16 cellular contexts compared by ENCODE assay signal in the genomic region with DNA sequence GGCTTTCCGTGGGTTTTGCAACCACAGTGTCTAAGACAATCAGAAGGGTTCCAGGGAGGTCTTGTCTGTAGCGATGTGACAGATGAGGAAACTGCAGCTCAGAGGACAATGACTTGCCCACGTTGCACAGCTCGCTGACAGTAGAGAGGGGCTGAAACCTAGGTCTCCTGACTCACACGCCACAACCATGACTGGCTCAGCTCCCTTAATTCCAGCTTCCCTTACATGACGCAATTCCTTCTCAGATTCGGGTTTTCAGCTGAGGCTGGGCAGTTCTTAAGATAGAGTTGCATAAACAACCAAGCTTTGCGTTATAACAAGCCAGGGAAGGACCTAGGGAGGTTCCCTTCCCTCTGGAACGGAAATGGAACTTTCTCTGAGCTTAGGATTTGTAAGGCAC. TPM values are rescaled to one million over a fixed set of nuclear protein-coding genes. Genes with fewer than 3 reads are reported as not detected.
DNase-seq lines count a peak whose midpoint lies in the region; ATAC-seq and TF ChIP-seq lines count a peak whose summit lies in the region.
"Had no signal": no experiment of that assay in that cellular context is flagged by ENCODE, and none has a peak within 500 bp of the region (broad histone marks: within the 10 kb centered on the region; RNA-seq: fewer than 3 reads in every experiment).

No MANE protein-coding gene starts in this region.

- no peak overlapping the region for H2AFZ ChIP-seq in mesenchymal stem cell (ENCODE audit: low read depth, low read length)

- H3K4ac ChIP-seq in mesenchymal stem cell (ENCODE audit: low read depth in 1 of 2, low read length in 2 of 2): no peak overlapping the region

- POLR2A ChIA-PET in AG04449 (lab: Yijun Ruan, JAX): no interaction called here
- POLR2A ChIA-PET in CD8-positive, alpha-beta T cell (lab: Charles Lee): no interaction called here

- no peak overlapping the region for H3K4me3 Mint-ChIP-seq in CD8-positive, alpha-beta T cell
- H3K4me3 Mint-ChIP-seq: memory B cell had no signal

- peaks cover 3% of the 10 kb centered on the region for H3K9me3 Mint-ChIP-seq in CD8-positive, alpha-beta T cell

- TF ChIP-seq CTCF in AG04449 (IDR thresholded peaks at IDR 0.05; ENCODE audit: insufficient read depth, low read length, missing control alignments) (no peak), breast epithelium (IDR thresholded peaks at IDR 0.05) (no peak), BE2C (IDR thresholded peaks at IDR 0.05; ENCODE audit: low read depth, low read length) (no peak)
- no peak for TF ChIP-seq CTCF in CD8-positive, alpha-beta T cell (IDR thresholded peaks at IDR 0.05)

- no peaks in the 10 kb centered on the region for H3K36me3 ChIP-seq in breast epithelium
- H3K36me3 ChIP-seq in mesenchymal stem cell (ENCODE audit: control insufficient read depth in 1 of 2, insufficient read depth in 2 of 2, low read depth in 1 of 2, low read length in 2 of 2): peaks cover 56 to 75% of the 10 kb centered on the region in 2 experiments
- H3K36me3 ChIP-seq in BE2C: peaks cover 20% of the 10 kb centered on the region
- H3K36me3 ChIP-seq in CD8-positive, alpha-beta T cell (ENCODE audit: insufficient read depth, low read length): no peaks in the 10 kb centered on the region

- H2AK5ac ChIP-seq in mesenchymal stem cell (ENCODE audit: low read length, severe bottlenecking): peak overlapping the region; percentile 41

- no peak overlapping the region for H2BK15ac ChIP-seq in mesenchymal stem cell (ENCODE audit: low read depth, poor library complexity, severe bottlenecking)

- no peaks in the 10 kb centered on the region for H3K27me3 Mint-ChIP-seq in CD8-positive, alpha-beta T cell (ENCODE audit: low read depth)
- H3K27me3 Mint-ChIP-seq: memory B cell had no signal

- peak overlapping the region; percentile 66 for H3K9ac ChIP-seq in mesenchymal stem cell (ENCODE audit: low read length)

- H3K4me1 Mint-ChIP-seq in CD8-positive, alpha-beta T cell (ENCODE audit: low read depth): no peaks in the 10 kb centered on the region
- H3K4me1 Mint-ChIP-seq: memory B cell had no signal

- intact Hi-C loops in breast epithelium (cut with DNase I; ENCODE audit: low total_unique reads): no loop called here
- intact Hi-C loops in CD8-positive, alpha-beta T cell (cut with DNase I, micrococcal nuclease): no loop called here

- no peak overlapping the region for H3K27ac Mint-ChIP-seq in CD8-positive, alpha-beta T cell
- H3K27ac Mint-ChIP-seq: memory B cell had no signal

- H3K18ac ChIP-seq in mesenchymal stem cell (ENCODE audit: low read depth in 1 of 2, low read length in 2 of 2): no peak overlapping the region

- H3K23ac ChIP-seq in mesenchymal stem cell (ENCODE audit: low read length in 2 of 2): no peak overlapping the region

- H3K4me3 ChIP-seq in AG04449 (ENCODE audit: low read depth, low read length) (no peak overlapping the region), breast epithelium (no peak overlapping the region), mesenchymal stem cell (ENCODE audit: insufficient read depth in 1 of 2, low read depth in 1 of 2, low read length in 2 of 2) (peak overlapping the region in 1 of 2 experiments; percentile 5), BE2C (ENCODE audit: low read depth, low read length) (no peak overlapping the region)
- H3K4me3 ChIP-seq in CD8-positive, alpha-beta T cell (ENCODE audit: low read depth, low read length): no peak overlapping the region

- H2BK120ac ChIP-seq in mesenchymal stem cell (ENCODE audit: low read depth, low read length): no peak overlapping the region

- H3K36me3 Mint-ChIP-seq in CD8-positive, alpha-beta T cell: peaks cover 52% of the 10 kb centered on the region

- H3K79me1 ChIP-seq in mesenchymal stem cell (replicated peaks; ENCODE audit: low read length, poor library complexity, severe bottlenecking): peaks cover 23% of the 10 kb centered on the region

- no peak overlapping the region for H4K8ac ChIP-seq in mesenchymal stem cell (ENCODE audit: low read length)

- H3K4me1 ChIP-seq in breast epithelium (no peaks in the 10 kb centered on the region), mesenchymal stem cell (ENCODE audit: control insufficient read depth, insufficient read depth, low read depth, low read length) (peaks cover 50% of the 10 kb centered on the region), BE2C (no peaks in the 10 kb centered on the region)
- H3K4me1 ChIP-seq in CD8-positive, alpha-beta T cell (ENCODE audit: insufficient read depth, low read length): no peaks in the 10 kb centered on the region

- ATAC-seq in CD8-positive, alpha-beta T cell: no peak

- H3K27me3 ChIP-seq in breast epithelium: no peaks in the 10 kb centered on the region
- H3K27me3 ChIP-seq in mesenchymal stem cell (ENCODE audit: control insufficient read depth in 1 of 2, insufficient read depth in 1 of 2, low read length in 2 of 2): no peaks in the 10 kb centered on the region
- no peaks in the 10 kb centered on the region for H3K27me3 ChIP-seq in BE2C
- H3K27me3 ChIP-seq in CD8-positive, alpha-beta T cell (ENCODE audit: insufficient read depth, low read length): no peaks in the 10 kb centered on the region

- peak overlapping the region; percentile 21 for H2BK5ac ChIP-seq in mesenchymal stem cell (ENCODE audit: low read depth, low read length, poor library complexity, severe bottlenecking)

- no peak overlapping the region for H3K14ac ChIP-seq in mesenchymal stem cell (ENCODE audit: low read length in 2 of 2)

- H3K27ac ChIP-seq in breast epithelium (peak overlapping the region; percentile 12), mesenchymal stem cell (ENCODE audit: low read length, poor library complexity, severe bottlenecking) (peak overlapping the region; percentile 67)
- H3K27ac ChIP-seq in CD8-positive, alpha-beta T cell (ENCODE audit: low read depth, low read length): no peak overlapping the region
- H3K27ac ChIP-seq: HL-60, WERI-Rb-1 had no signal

- H3K4me2 ChIP-seq in mesenchymal stem cell (ENCODE audit: low read length, poor library complexity, severe bottlenecking): no peak overlapping the region

- H3K9me3 ChIP-seq in breast epithelium (no peaks in the 10 kb centered on the region), mesenchymal stem cell (ENCODE audit: control insufficient read depth, low read length) (no peaks in the 10 kb centered on the region), BE2C (no peaks in the 10 kb centered on the region)
- no peaks in the 10 kb centered on the region for H3K9me3 ChIP-seq in CD8-positive, alpha-beta T cell (ENCODE audit: low read length)

- no peak overlapping the region for H4K91ac ChIP-seq in mesenchymal stem cell (ENCODE audit: low read length)

- DNase-seq in AG04449 (ENCODE audit: low read depth, low spot score) (peak; percentile 57), LHCN-M2 (ENCODE audit: low read depth) (peak; percentile 92), breast epithelium (ENCODE audit: low spot score in 2 of 2) (no peak), mesenchymal stem cell (peak; percentile 94), activated gamma-delta T cell (lab: John Stamatoyannopoulos, UW) (no peak), BE2C (no peak), NCI-H2196 (lab: John Stamatoyannopoulos, UW; ENCODE audit: unreplicated experiment) (no peak)
- no peak for DNase-seq in CD8-positive, alpha-beta T cell
- DNase-seq: activated T-cell treated with anti-CD3 and anti-CD28 coated beads, Interleukin-2, amount 50 U/mL, for 1 hour; NCI-H1930; right cardiac atrium; RPMI8226; WERI-Rb-1 had no signal

- 81% methylated on average over 9 of the region's 9 CpGs for WGBS in mesenchymal stem cell

- no peak overlapping the region for H2BK12ac ChIP-seq in mesenchymal stem cell (ENCODE audit: low read length in 2 of 2)

- TF ChIP-seq POLR2A in breast epithelium (IDR thresholded peaks at IDR 0.05): no peak

- CTCF ChIA-PET in AG04449 (lab: Yijun Ruan, JAX): interaction anchor here (1.1 kb wide), 2 partner anchors 15 to 94 kb away, joined by 3 read pairs; no protein-coding TSS in a partner anchor
- CTCF ChIA-PET in CD8-positive, alpha-beta T cell (lab: Charles Lee): no interaction called here

RNA-seq across cellular contexts. Expression of a gene that starts 36.3 kb away (rescaled TPM):
- total RNA-seq in LHCN-M2 (2014; rRNA removed) (45.1 and 54.8 TPM in 2 replicates), breast epithelium (100 to 1,000 TPM; 149 to 230 (median 157) TPM)
- polyA plus RNA-seq in LHCN-M2 (2012): 80.7 TPM
- 136 TPM for polyA plus RNA-seq in mesenchymal stem cell (2013, experiment 1 of 2)
- 139 TPM for polyA plus RNA-seq in mesenchymal stem cell (2013, experiment 2 of 2)
- 84.0 TPM for polyA plus RNA-seq in BE2C (2012; ENCODE audit: insufficient read depth, insufficient read length, low read depth)
- total RNA-seq in CD8-positive, alpha-beta T cell: 1 to 10 TPM; 1.6 to 1.9 TPM

RNA-seq across cellular contexts. Expression of a gene that starts 49.6 kb away (rescaled TPM):
- not detected in 2 replicates for total RNA-seq in LHCN-M2 (2014; rRNA removed)
- not detected for polyA plus RNA-seq in LHCN-M2 (2012)
- 10 to 100 TPM in 1 of 3 donors, 1 to 10 TPM in 1, under 1 TPM in 1; 0.32 to 15.8 (median 7.9) TPM for total RNA-seq in breast epithelium
- not detected for polyA plus RNA-seq in mesenchymal stem cell (2013, experiment 1 of 2)
- polyA plus RNA-seq in mesenchymal stem cell (2013, experiment 2 of 2): not detected
- polyA plus RNA-seq in BE2C (2012; ENCODE audit: insufficient read depth, insufficient read length, low read depth): not detected
- 1 to 10 TPM; 3.1 to 4.2 TPM for total RNA-seq in CD8-positive, alpha-beta T cell
- total RNA-seq: glomerular endothelial cell had no signal

Comparison
In these comparisons a context has a peak if more than half of its experiments do, and no peak if none do; other contexts are left out.
1. DNase-seq: peak in AG04449 (single experiment), LHCN-M2 (single experiment) and mesenchymal stem cell (single experiment); none in breast epithelium (0 of 2), activated gamma-delta T cell (single experiment), BE2C (single experiment), NCI-H2196 (single experiment) and CD8-positive, alpha-beta T cell (0 of 7).
2. RNA of a gene that starts 36.3 kb away (total RNA-seq): 149 to 230 TPM in breast epithelium and 45.1 to 54.8 TPM in LHCN-M2; 1.6 to 1.9 TPM in CD8-positive, alpha-beta T cell; every median in the first group is over 10 times any median in the second.